ENCODE assay signal across 9 cellular contexts in genomic region chr3:71752911-71753715, GRCh38. TPM values are rescaled to one million over a fixed set of nuclear protein-coding genes. Genes with fewer than 3 reads are reported as not detected.
DNase-seq lines count a peak whose midpoint lies in the region; TF ChIP-seq lines count a peak whose summit lies in the region.
"Had no signal": no experiment of that assay in that cellular context is flagged by ENCODE, and none has a peak within 500 bp of the region (broad histone marks: within the 10 kb centered on the region; RNA-seq: fewer than 3 reads in every experiment).

No MANE protein-coding gene starts in this region.

- H3K9me3 ChIP-seq in iPS-18a (ENCODE audit: control insufficient read depth, low read depth, low read length) (no peaks in the 10 kb centered on the region), spleen (no peaks in the 10 kb centered on the region)

- peak in 2 of 3 experiments; percentile 25 to 42 for DNase-seq in NCI-H1417 (lab: John Stamatoyannopoulos, UW)
- no peak for DNase-seq in NCI-H1417 treated with DMSO at 0.1 percent for 48 hours (lab: John Stamatoyannopoulos, UW)
- DNase-seq in activated T-helper 2 cell treated with anti-CD3 and anti-CD28 coated beads, Interferon-gamma antibody, Interleukin-2, Interleukin-4, amounts not matched to agents 10 μg/mL and 5 μg/mL and 100 μg/mL, durations not matched to agents 14 hours and 24 hours and 36 hours (ENCODE audit: low spot score): no peak
- DNase-seq in spleen: no peak
- DNase-seq in NK-92 (lab: John Stamatoyannopoulos, UW; ENCODE audit: unreplicated experiment): no peak
- DNase-seq in HuH-7.5 (ENCODE audit: low spot score): no peak
- DNase-seq in GF-D8 (lab: John Stamatoyannopoulos, UW): no peak

- H3K9ac ChIP-seq in iPS-18a (ENCODE audit: low read length): no peak overlapping the region

- intact Hi-C loops in activated T-helper 2 cell treated with anti-CD3 and anti-CD28 coated beads, Interferon-gamma antibody, Interleukin-2, Interleukin-4, amounts not matched to agents 10 μg/mL and 5 μg/mL and 100 μg/mL, durations not matched to agents 14 hours and 24 hours and 36 hours (cut with micrococcal nuclease): no loop called here
- intact Hi-C loops in spleen (cut with DNase I; ENCODE audit: low total_unique reads): no loop called here

- H3K27me3 ChIP-seq in iPS-18a (ENCODE audit: control insufficient read depth, insufficient read depth, low read length) (peaks cover 40% of the 10 kb centered on the region), spleen (replicated peaks in 1 of 7) (peaks cover 0 to 66% (median 26%) of the 10 kb centered on the region in 7 donors)

- H3K27ac Mint-ChIP-seq in activated T-helper 2 cell treated with anti-CD3 and anti-CD28 coated beads, Interferon-gamma antibody, Interleukin-2, Interleukin-4, amounts not matched to agents 10 μg/mL and 5 μg/mL and 100 μg/mL, durations not matched to agents 14 hours and 24 hours and 36 hours: no peak overlapping the region

- H3K36me3 ChIP-seq in iPS-18a (ENCODE audit: control insufficient read depth, low read depth, low read length) (no peaks in the 10 kb centered on the region), spleen (no peaks in the 10 kb centered on the region)

- H3K4me3 Mint-ChIP-seq in activated T-helper 2 cell treated with anti-CD3 and anti-CD28 coated beads, Interferon-gamma antibody, Interleukin-2, Interleukin-4, amounts not matched to agents 10 μg/mL and 5 μg/mL and 100 μg/mL, durations not matched to agents 14 hours and 24 hours and 36 hours (ENCODE audit: low read depth): peak overlapping the region; percentile 43

- H3K4me3 ChIP-seq in iPS-18a (ENCODE audit: low read length): peak overlapping the region; percentile 49
- peak overlapping the region in 7 of 8 donors; percentile 41 to 79 (median 54) for H3K4me3 ChIP-seq in spleen

- H3K27ac ChIP-seq in iPS-18a (ENCODE audit: low read length) (no peak overlapping the region), spleen (peak overlapping the region in 4 of 8 donors; percentile 51 to 88 (median 80))

- WGBS in spleen, 5 donors: 7 to 19% (median 12%) methylated on average over 32 to 67 of the region's 67 CpGs

- H3K36me3 Mint-ChIP-seq in activated T-helper 2 cell treated with anti-CD3 and anti-CD28 coated beads, Interferon-gamma antibody, Interleukin-2, Interleukin-4, amounts not matched to agents 10 μg/mL and 5 μg/mL and 100 μg/mL, durations not matched to agents 14 hours and 24 hours and 36 hours (ENCODE audit: low read depth): peaks cover 3% of the 10 kb centered on the region

- peaks cover 72% of the 10 kb centered on the region for H3K27me3 Mint-ChIP-seq in activated T-helper 2 cell treated with anti-CD3 and anti-CD28 coated beads, Interferon-gamma antibody, Interleukin-2, Interleukin-4, amounts not matched to agents 10 μg/mL and 5 μg/mL and 100 μg/mL, durations not matched to agents 14 hours and 24 hours and 36 hours (ENCODE audit: low read depth)

- no peak for TF ChIP-seq POLR2A in spleen (IDR thresholded peaks at IDR 0.05)

- H3K4me1 ChIP-seq in iPS-18a (ENCODE audit: control insufficient read depth, low read depth, low read length) (peaks cover 9% of the 10 kb centered on the region), spleen (peaks cover 0 to 30% (median 7%) of the 10 kb centered on the region in 6 donors)

- H3K4me1 Mint-ChIP-seq in activated T-helper 2 cell treated with anti-CD3 and anti-CD28 coated beads, Interferon-gamma antibody, Interleukin-2, Interleukin-4, amounts not matched to agents 10 μg/mL and 5 μg/mL and 100 μg/mL, durations not matched to agents 14 hours and 24 hours and 36 hours (ENCODE audit: low read depth): peaks cover 3% of the 10 kb centered on the region

- no peaks in the 10 kb centered on the region for H3K9me3 Mint-ChIP-seq in activated T-helper 2 cell treated with anti-CD3 and anti-CD28 coated beads, Interferon-gamma antibody, Interleukin-2, Interleukin-4, amounts not matched to agents 10 μg/mL and 5 μg/mL and 100 μg/mL, durations not matched to agents 14 hours and 24 hours and 36 hours

- TF ChIP-seq CTCF in spleen (IDR thresholded peaks at IDR 0.05 in 8 of 11, conservative IDR thresholded peaks at IDR 0.05 in 3 of 11): no peak

RNA-seq across cellular contexts. Expression of gene GPR27, which starts 0.5 kb away (rescaled TPM):
- 0.62 and 0.94 TPM in 2 replicates for total RNA-seq in activated T-helper 2 cell treated with anti-CD3 and anti-CD28 coated beads, Interferon-gamma antibody, Interleukin-2, Interleukin-4, amounts not matched to agents 10 μg/mL and 5 μg/mL and 100 μg/mL, durations not matched to agents 14 hours and 24 hours and 36 hours
- 10 to 100 TPM in 3 of 7 donors, 1 to 10 TPM in 4; 4.6 to 15.3 (median 7.3) TPM for total RNA-seq in spleen
- polyA plus RNA-seq in spleen: 1 to 10 TPM in 1 of 3 donors, under 1 TPM in 2; 0.37 to 1.6 (median 0.71) TPM

RNA-seq across cellular contexts. Expression of gene EIF4E3, which starts 27.9 kb away (rescaled TPM):
- total RNA-seq in activated T-helper 2 cell treated with anti-CD3 and anti-CD28 coated beads, Interferon-gamma antibody, Interleukin-2, Interleukin-4, amounts not matched to agents 10 μg/mL and 5 μg/mL and 100 μg/mL, durations not matched to agents 14 hours and 24 hours and 36 hours: 17.3 and 17.9 TPM in 2 replicates
- 10 to 100 TPM; 35.1 to 52.3 (median 37.8) TPM for total RNA-seq in spleen
- 10 to 100 TPM in 1 of 3 donors, 1 to 10 TPM in 2; 5.0 to 13.9 (median 5.8) TPM for polyA plus RNA-seq in spleen

RNA-seq across cellular contexts. Expression of gene PROK2, which starts 31.8 kb away (rescaled TPM):
- total RNA-seq in activated T-helper 2 cell treated with anti-CD3 and anti-CD28 coated beads, Interferon-gamma antibody, Interleukin-2, Interleukin-4, amounts not matched to agents 10 μg/mL and 5 μg/mL and 100 μg/mL, durations not matched to agents 14 hours and 24 hours and 36 hours: 0.25 TPM in 1 of 2 replicates, not detected in the other
- total RNA-seq in spleen: 10 to 100 TPM; 17.6 to 78.5 (median 37.1) TPM
- polyA plus RNA-seq in spleen: 1 to 10 TPM; 1.7 to 9.1 (median 4.7) TPM
- total RNA-seq: T-helper 1 cell treated with Interleukin-12 subunit alpha and Interleukin-12 subunit beta and Interleukin-4 antibody, amounts not matched to agents 30 ng/mL and 1 ng/mL, for 36 hours had no signal

Comparison
In these comparisons a context has a peak if more than half of its experiments do, and no peak if none do; other contexts are left out.
1. DNase-seq: peak in NCI-H1417 (2 of 3); none in NCI-H1417 treated with DMSO at 0.1 percent for 48 hours (single experiment), activated T-helper 2 cell treated with anti-CD3 and anti-CD28 coated beads, Interferon-gamma antibody, Interleukin-2, Interleukin-4, amounts not matched to agents 10 μg/mL and 5 μg/mL and 100 μg/mL, durations not matched to agents 14 hours and 24 hours and 36 hours (single experiment), spleen (single experiment), NK-92 (single experiment), HuH-7.5 (single experiment) and GF-D8 (single experiment).
2. RNA of gene PROK2, which starts 31.8 kb away (total RNA-seq): 17.6 to 78.5 TPM in spleen; 0.25 TPM in activated T-helper 2 cell treated with anti-CD3 and anti-CD28 coated beads, Interferon-gamma antibody, Interleukin-2, Interleukin-4, amounts not matched to agents 10 μg/mL and 5 μg/mL and 100 μg/mL, durations not matched to agents 14 hours and 24 hours and 36 hours; every median in the first group is over 10 times any median in the second.